In genomic region chr6:49636368-49637332, GRCh38 we compare ENCODE assay signal across 1 cellular context.
TF ChIP-seq lines count a peak whose summit lies in the region.

TSS of gene RHAG (minus strand) at chr6:49636839. CDS start at chr6:49636812, 27 bp downstream.

TF ChIP-seq in K562, 482 proteins besides CTCF, POLR2A, EP300 and RAD21 (continued from another document and continues in another):
- peak in 1 of 2 experiments; percentile 94 for TF ChIP-seq AFF1 (IDR thresholded peaks at IDR 0.05; ENCODE audit: low read depth in 1 of 2, partially characterized antibody in 2 of 2)
- TF ChIP-seq CBX2 (IDR thresholded peaks at IDR 0.05; ENCODE audit: insufficient read depth, low read length, poor library complexity, severe bottlenecking): no peak
- peak; percentile 87 for TF ChIP-seq NCOR1 (IDR thresholded peaks at IDR 0.05)
- no peak for TF ChIP-seq PRDM10 (IDR thresholded peaks at IDR 0.05; ENCODE audit: partially characterized antibody)
- no peak for TF ChIP-seq CBX1 (IDR thresholded peaks at IDR 0.05; ENCODE audit: low read depth)
- TF ChIP-seq ZNF778 (CRISPR knock-in tag; IDR thresholded peaks at IDR 0.05): 0 out of 2 replicates have a peak, but pooled peaks have one; percentile 79
- TF ChIP-seq HOMEZ (CRISPR knock-in tag; IDR thresholded peaks at IDR 0.05): no peak
- peak; percentile 95 for TF ChIP-seq TEAD4 (IDR thresholded peaks at IDR 0.05; ENCODE audit: low read length)
- TF ChIP-seq TEAD4 (CRISPR knock-in tag; IDR thresholded peaks at IDR 0.05; ENCODE audit: borderline replicate concordance): no peak
- no peak for TF ChIP-seq USF1 (CRISPR knock-in tag; IDR thresholded peaks at IDR 0.05)
- TF ChIP-seq BRD4 (IDR thresholded peaks at IDR 0.05): peak; percentile 88
- TF ChIP-seq USF2 (CRISPR knock-in tag; IDR thresholded peaks at IDR 0.05): no peak
- TF ChIP-seq TSHZ1 (CRISPR knock-in tag; IDR thresholded peaks at IDR 0.05): no peak
- peak; percentile 60 for TF ChIP-seq ZFP36 (IDR thresholded peaks at IDR 0.05; ENCODE audit: low read depth, low read length, partially characterized antibody)
- TF ChIP-seq ZNF518B (CRISPR knock-in tag; IDR thresholded peaks at IDR 0.05): no peak
- 0 out of 2 replicates have a peak, but pooled peaks have one; percentile 39 for TF ChIP-seq CREB3 (tag; conservative IDR thresholded peaks at IDR 0.05; ENCODE audit: low read depth)
- TF ChIP-seq ZMIZ1 (IDR thresholded peaks at IDR 0.05; ENCODE audit: low read depth in 2 of 2, low read length in 2 of 2): peak in 1 of 2 experiments; percentile 83; a peak in 2 of 4 replicates
- TF ChIP-seq KDM5B (IDR thresholded peaks at IDR 0.05; ENCODE audit: insufficient replicate concordance, low read depth, low read length): peak; percentile 98
- TF ChIP-seq MYNN (IDR thresholded peaks at IDR 0.05): peak; percentile 50; the same call in 1 of the 2 replicates
- TF ChIP-seq MYNN (CRISPR knock-in tag; IDR thresholded peaks at IDR 0.05): no peak
- peak; percentile 79 for TF ChIP-seq CREB1 (IDR thresholded peaks at IDR 0.05)
- TF ChIP-seq CREB1 (CRISPR knock-in tag; IDR thresholded peaks at IDR 0.05): peak; percentile 70; the same call in 1 of the 2 replicates
- peak; percentile 97 for TF ChIP-seq POLR2B (IDR thresholded peaks at IDR 0.05; ENCODE audit: low read depth, partially characterized antibody)
- no peak for TF ChIP-seq ATF6 (CRISPR knock-in tag; IDR thresholded peaks at IDR 0.05)
